ENCODE assay signal across 10 cellular contexts in genomic region chr10:69406816-69407580, GRCh38. TPM values are rescaled to one million over a fixed set of nuclear protein-coding genes. Genes with fewer than 3 reads are reported as not detected.
DNase-seq lines count a peak whose midpoint lies in the region; ATAC-seq, FAIRE-seq and TF ChIP-seq lines count a peak whose summit lies in the region.
"Had no signal": no experiment of that assay in that cellular context is flagged by ENCODE, and none has a peak within 500 bp of the region (broad histone marks: within the 10 kb centered on the region; RNA-seq: fewer than 3 reads in every experiment).

No MANE protein-coding gene starts in this region.

- H3K4me1 Mint-ChIP-seq in naive B cell = peaks cover 18 to 42% (median 32%) of the 10 kb centered on the region in 3 donors

- H3K4me2 ChIP-seq in K562 (ENCODE audit: insufficient read depth, low read length) = no peak overlapping the region

- H3K4me3 ChIP-seq in heart left ventricle (peak overlapping the region in 9 of 12 donors; percentile 19 to 49 (median 39)), K562 (no peak overlapping the region), upper lobe of right lung (no peak overlapping the region), foreskin fibroblast (ENCODE audit: low read depth in 1 of 2, low read length in 2 of 2) (no peak overlapping the region)

- H3K9me3 ChIP-seq in heart left ventricle = no peaks in the 10 kb centered on the region
- no peaks in the 10 kb centered on the region for H3K9me3 ChIP-seq in K562 (replicated peaks; ENCODE audit: control insufficient read depth, insufficient read depth, low read depth, low read length)
- no peaks in the 10 kb centered on the region for H3K9me3 ChIP-seq in upper lobe of right lung
- H3K9me3 ChIP-seq: BE2C had no signal

- in situ Hi-C loops in K562 (cut with MboI) = no loop called here

- intact Hi-C loops in heart left ventricle (cut with DNase I) (loop anchor here in 2 of 10 donors (2.0 to 5.0 kb wide), 2 partner anchors 170 to 232 kb away; no protein-coding TSS in a partner anchor), Right ventricle myocardium inferior (cut with DNase I) (no loop called here), K562 (cut with micrococcal nuclease) (no loop called here), upper lobe of right lung (cut with DNase I) (no loop called here)

- no peaks in the 10 kb centered on the region for H3K79me2 ChIP-seq in K562 (ENCODE audit: control insufficient read depth, insufficient read depth, low read length)

- WGBS in heart left ventricle, 4 donors = 65 to 80% (median 67%) methylated on average over 4 to 6 of the region's 6 CpGs
- WGBS in K562 (ENCODE audit: insufficient coverage, low coverage, missing lambda C conversion rate) = 64% methylated on average over 6 of the region's 6 CpGs

- TF ChIP-seq RAD21 in K562 (CRISPR knock-in tag; conservative IDR thresholded peaks at IDR 0.05 in 1 of 2, IDR thresholded peaks at IDR 0.05 in 1 of 2) = no peak

- ATAC-seq in heart left ventricle (peak in 1 of 4 donors; percentile 1), Right ventricle myocardium inferior (no peak), K562 (no peak), naive B cell (ENCODE audit: low read depth in 2 of 2) (no peak), upper lobe of right lung (no peak)
- ATAC-seq: activated CD8-positive, alpha-beta memory T cell treated with anti-CD3 and anti-CD28 coated beads, Interleukin-2, amount 10 ng/mL, durations not matched to agents 7 days and 5 days had no signal

- H3K9me1 ChIP-seq in K562 (ENCODE audit: control insufficient read depth, insufficient read depth, low read length) = peaks cover 2% of the 10 kb centered on the region

- peaks cover 0 to 26% (median 8%) of the 10 kb centered on the region in 9 donors for H3K36me3 ChIP-seq in heart left ventricle
- peaks cover 24% of the 10 kb centered on the region; the same call in 2 of the 3 replicates for H3K36me3 ChIP-seq in K562 (ENCODE audit: control insufficient read depth, insufficient read depth, low read length)
- H3K36me3 ChIP-seq in upper lobe of right lung = peaks cover 11% of the 10 kb centered on the region

- no peaks in the 10 kb centered on the region for H3K36me3 Mint-ChIP-seq in naive B cell

- TF ChIP-seq POLR2A in heart left ventricle (IDR thresholded peaks at IDR 0.05) (no peak), K562 (conservative IDR thresholded peaks at IDR 0.05) (no peak)

- H3K9ac ChIP-seq in K562 (ENCODE audit: insufficient read depth in 1 of 2, low read depth in 2 of 2, low read length in 2 of 2) = peak overlapping the region in 1 of 2 experiments; percentile 57; a peak in 2 of 4 replicates

- peak in 1 of 5 donors; percentile 54 for DNase-seq in heart left ventricle
- no peak for DNase-seq in Right ventricle myocardium inferior (ENCODE audit: missing footprints)
- no peak for DNase-seq in K562 (ENCODE audit: extremely low read depth in 1 of 4, low spot score in 3 of 4)
- DNase-seq in naive B cell = no peak
- no peak for DNase-seq in upper lobe of right lung
- no peak for DNase-seq in GM03348 (ENCODE audit: low spot score)
- DNase-seq in foreskin fibroblast = no peak
- DNase-seq in NOMO-1 treated with DMSO at 0.1 percent for 48 hours (lab: John Stamatoyannopoulos, UW; ENCODE audit: unreplicated experiment) = no peak

- peaks cover 0 to 4% (median 0%) of the 10 kb centered on the region in 7 donors for H3K9me3 Mint-ChIP-seq in naive B cell

- no peak for TF ChIP-seq CTCF in heart left ventricle (IDR thresholded peaks at IDR 0.05)
- TF ChIP-seq CTCF in K562 (IDR thresholded peaks at IDR 0.05 in 2 of 3, conservative IDR thresholded peaks at IDR 0.05 in 1 of 3; ENCODE audit: insufficient read depth in 2 of 3, low read depth in 1 of 3, low read length in 3 of 3) = no peak
- TF ChIP-seq CTCF in upper lobe of right lung (IDR thresholded peaks at IDR 0.05) = no peak
- no peak for TF ChIP-seq CTCF in foreskin fibroblast (IDR thresholded peaks at IDR 0.05; ENCODE audit: low read depth, low read length)

- no peak overlapping the region for H3K4me3 Mint-ChIP-seq in naive B cell
- H3K4me3 Mint-ChIP-seq: activated CD8-positive, alpha-beta memory T cell treated with anti-CD3 and anti-CD28 coated beads, Interleukin-2, amount 10 ng/mL, durations not matched to agents 7 days and 5 days had no signal

- TF ChIP-seq EP300 in K562 (IDR thresholded peaks at IDR 0.05; ENCODE audit: low read length) = no peak

- H3K27ac Mint-ChIP-seq in naive B cell = peak overlapping the region; percentile 24 to 91 (median 86)

- H4K20me1 ChIP-seq in K562 (replicated peaks; ENCODE audit: control insufficient read depth, insufficient read depth, low read length) = 0 out of 2 replicates have a peak, but pooled peaks cover 4% of the 10 kb centered on the region

- H3K4me1 ChIP-seq in heart left ventricle = peaks cover 0 to 64% (median 37%) of the 10 kb centered on the region in 12 donors
- peaks cover 24 to 25% of the 10 kb centered on the region in 2 experiments for H3K4me1 ChIP-seq in K562 (replicated peaks in 1 of 2; ENCODE audit: control insufficient read depth in 2 of 2, insufficient read depth in 2 of 2, low read length in 2 of 2)
- H3K4me1 ChIP-seq in upper lobe of right lung = peaks cover 29% of the 10 kb centered on the region

- CTCF ChIA-PET in K562 (lab: Yijun Ruan, JAX; ENCODE audit: low intra/inter-chr PET ratio) = interaction anchor here (1.2 to 3.3 kb wide), 3 partner anchors 101 to 232 kb away, joined by 4 to 37 read pairs (median 5); no protein-coding TSS in a partner anchor

- no peak for FAIRE-seq in K562 (lab: Jason Lieb, UNC)

- POLR2A ChIA-PET in K562 (lab: Yijun Ruan, JAX) = interaction anchor here (0.7 to 1.7 kb wide), 6 partner anchors 9 to 193 kb away, joined by 3 to 7 read pairs (median 3); no protein-coding TSS in a partner anchor

- no peak overlapping the region for H2AFZ ChIP-seq in K562 (ENCODE audit: low read depth, low read length)

- no TSS peak for BruUV-seq in K562 (replicated peaks; lab: Mats Ljungman, UMichigan)

- H3K27ac ChIP-seq in heart left ventricle (peak overlapping the region in 11 of 12 donors; percentile 54 to 93 (median 70)), K562 (ENCODE audit: extremely low read depth, low read depth, low read length) (no peak overlapping the region), upper lobe of right lung (peak overlapping the region; percentile 30)

- peaks cover 0 to 3% (median 0%) of the 10 kb centered on the region in 3 donors for H3K27me3 Mint-ChIP-seq in naive B cell
- H3K27me3 Mint-ChIP-seq: activated CD8-positive, alpha-beta memory T cell treated with anti-CD3 and anti-CD28 coated beads, Interleukin-2, amount 10 ng/mL, durations not matched to agents 7 days and 5 days had no signal

- no peaks in the 10 kb centered on the region for H3K27me3 ChIP-seq in heart left ventricle
- no peaks in the 10 kb centered on the region for H3K27me3 ChIP-seq in K562 (ENCODE audit: control insufficient read depth in 2 of 2, insufficient read depth in 2 of 2, low read length in 2 of 2)
- no peaks in the 10 kb centered on the region for H3K27me3 ChIP-seq in upper lobe of right lung
- H3K27me3 ChIP-seq: BE2C had no signal

TF ChIP-seq in K562, 482 proteins besides CTCF, POLR2A, EP300 and RAD21 (continues in another document):
- TF ChIP-seq SMARCA4 (IDR thresholded peaks at IDR 0.05) = no peak

RNA-seq across cellular contexts. Expression of gene TACR2, which starts 9.7 kb away (rescaled TPM):
- total RNA-seq in heart left ventricle (under 1 TPM in 4 of 9 donors, not detected in 5; 0.22 to 0.39 (median 0.29) TPM), Right ventricle myocardium inferior (0.19 TPM), K562 (2014; rRNA removed) (not detected in 2 replicates), K562 (2014; rRNA removed; fragmentation: Illumina TruSeq; extraction: Trizol) (not detected in 2 replicates), K562 (2015; rRNA removed; fragmentation: Illumina TruSeq; extraction: Trizol) (not detected in 2 replicates), K562 (2021) (not detected in 2 replicates), upper lobe of right lung (0.90 TPM)
- polyA plus RNA-seq in heart left ventricle (under 1 TPM; 0.11 to 0.15 TPM), K562 (2011; rRNA removed) (not detected in 2 replicates), K562 (2014; fragmentation: Illumina TruSeq; extraction: Trizol) (not detected in 2 replicates), K562 (2014; fragmentation: Nextera tagmentation; extraction: Ambion mirVana) (not detected), K562 (2014; rRNA removed) (not detected in 2 replicates), naive B cell (ENCODE audit: low read depth in 6 of 6) (under 1 TPM in 2 of 6 donors, not detected in 4; 0.34 to 0.38 TPM)
- not detected in 2 replicates for total RNA-seq in K562 (2011; cell fraction: chromatin; rRNA removed; ENCODE audit: low replicate concordance)
- total RNA-seq in K562 (2011; cell fraction: nucleolus; rRNA removed) = not detected in 2 replicates
- not detected in 2 replicates for total RNA-seq in K562 (2011; cell fraction: nucleoplasm; rRNA removed)
- not detected in 2 replicates for polyA plus RNA-seq in K562 (2011; cell fraction: cytosol; rRNA removed)
- not detected in 2 replicates for polyA plus RNA-seq in K562 (2011; cell fraction: nucleus; rRNA removed)
- polyA plus RNA-seq in K562 (2012) = 0.20 and 0.22 TPM in 2 replicates
- not detected in 2 replicates for polyA minus RNA-seq in K562 (2011; rRNA and poly(A)+ RNA removed)
- not detected in 2 replicates for polyA minus RNA-seq in K562 (2011; cell fraction: cytosol; rRNA and poly(A)+ RNA removed)
- not detected in 2 replicates for polyA minus RNA-seq in K562 (2011; cell fraction: nucleus; rRNA and poly(A)+ RNA removed)
- total RNA-seq: activated CD8-positive, alpha-beta memory T cell treated with anti-CD3 and anti-CD28 coated beads, Interleukin-2, amount 10 ng/mL, durations not matched to agents 7 days and 5 days had no signal

RNA-seq across cellular contexts. Expression of gene TSPAN15, which starts 44.3 kb away (rescaled TPM):
- total RNA-seq in heart left ventricle = 10 to 100 TPM in 6 of 9 donors, 1 to 10 TPM in 3; 4.5 to 20.2 (median 11.1) TPM
- polyA plus RNA-seq in heart left ventricle = 10 to 100 TPM; 10.5 to 12.5 TPM
- 11.8 TPM for total RNA-seq in Right ventricle myocardium inferior
- total RNA-seq in K562 (2011; cell fraction: chromatin; rRNA removed; ENCODE audit: low replicate concordance) = 0.95 TPM in 1 of 2 replicates, not detected in the other
- total RNA-seq in K562 (2011; cell fraction: nucleolus; rRNA removed) = 0.17 and 0.66 TPM in 2 replicates
- 0.38 TPM in 1 of 2 replicates, not detected in the other for total RNA-seq in K562 (2011; cell fraction: nucleoplasm; rRNA removed)
- total RNA-seq in K562 (2014; rRNA removed) = 0.78 and 1.0 TPM in 2 replicates
- total RNA-seq in K562 (2014; rRNA removed; fragmentation: Illumina TruSeq; extraction: Trizol) = 0.33 and 0.35 TPM in 2 replicates
- total RNA-seq in K562 (2015; rRNA removed; fragmentation: Illumina TruSeq; extraction: Trizol) = 0.19 and 0.36 TPM in 2 replicates
- 0.53 and 0.83 TPM in 2 replicates for total RNA-seq in K562 (2021)
- 0.45 and 0.64 TPM in 2 replicates for polyA plus RNA-seq in K562 (2011; rRNA removed)
- polyA plus RNA-seq in K562 (2011; cell fraction: cytosol; rRNA removed) = 0.81 and 0.88 TPM in 2 replicates
- polyA plus RNA-seq in K562 (2011; cell fraction: nucleus; rRNA removed) = 0.71 and 0.73 TPM in 2 replicates
- 0.59 and 0.89 TPM in 2 replicates for polyA plus RNA-seq in K562 (2012)
- polyA plus RNA-seq in K562 (2014; fragmentation: Illumina TruSeq; extraction: Trizol) = 0.26 and 0.45 TPM in 2 replicates
- polyA plus RNA-seq in K562 (2014; fragmentation: Nextera tagmentation; extraction: Ambion mirVana) = not detected
- polyA plus RNA-seq in K562 (2014; rRNA removed) = 0.36 and 1.2 TPM in 2 replicates
- polyA minus RNA-seq in K562 (2011; rRNA and poly(A)+ RNA removed) = 0.48 and 0.53 TPM in 2 replicates
- polyA minus RNA-seq in K562 (2011; cell fraction: cytosol; rRNA and poly(A)+ RNA removed) = 0.95 and 2.6 TPM in 2 replicates
- polyA minus RNA-seq in K562 (2011; cell fraction: nucleus; rRNA and poly(A)+ RNA removed) = 1.1 TPM in 2 replicates
- polyA plus RNA-seq in naive B cell (ENCODE audit: low read depth in 6 of 6) = under 1 TPM in 1 of 6 donors, not detected in 5; 0.16 TPM
- 47.3 TPM for total RNA-seq in upper lobe of right lung

Comparison
In these comparisons a context has a peak if more than half of its experiments do, and no peak if none do; other contexts are left out.
1. H3K4me3 ChIP-seq: peak in heart left ventricle (9 of 12); none in K562 (single experiment), upper lobe of right lung (single experiment) and foreskin fibroblast (0 of 2).